ENCODE assay signal across 15 cellular contexts in genomic region chr12:87849074-87849473, GRCh38.
DNase-seq lines count a peak whose midpoint lies in the region; ATAC-seq and TF ChIP-seq lines count a peak whose summit lies in the region.
"Had no signal": no experiment of that assay in that cellular context is flagged by ENCODE, and none has a peak within 500 bp of the region (broad histone marks: within the 10 kb centered on the region; RNA-seq: fewer than 3 reads in every experiment).

No MANE protein-coding gene starts in this region.

- DNase-seq in SK-N-SH (no peak), MM.1S (peak; percentile 83), myocyte (ENCODE audit: low read depth) (peak; percentile 79), cerebellum (ENCODE audit: low spot score) (no peak), C1 segment of cervical spinal cord (lab: John Stamatoyannopoulos, UW) (no peak), HUDEP-2 (lab: John Stamatoyannopoulos, UW; ENCODE audit: unreplicated experiment in 76 of 76) (no peak)
- DNase-seq: Caco-2; CD4-positive, alpha-beta T cell; GOT3; H7 had no signal

- H3K4me1 ChIP-seq in SK-N-SH (ENCODE audit: control insufficient read depth in 1 of 2, insufficient read depth in 2 of 2, low read depth in 1 of 2, low read length in 1 of 2) (peaks cover 0 to 2% of the 10 kb centered on the region in 2 experiments; a peak in 2 of 4 replicates), DOHH2 (ENCODE audit: control insufficient read depth, low read length) (peaks cover 11% of the 10 kb centered on the region), MM.1S (ENCODE audit: low read length) (peaks cover 4% of the 10 kb centered on the region; the same call in 1 of the 2 replicates)
- H3K4me1 ChIP-seq: Caco-2 had no signal

- H3K27me3 ChIP-seq in SK-N-SH (ENCODE audit: insufficient read depth) (no peaks in the 10 kb centered on the region), DOHH2 (ENCODE audit: control insufficient read depth, low read length) (no peaks in the 10 kb centered on the region), MM.1S (replicated peaks; ENCODE audit: insufficient read depth, low read length) (no peaks in the 10 kb centered on the region)

- H3K36me3 ChIP-seq in SK-N-SH (replicated peaks in 1 of 2; ENCODE audit: control insufficient read depth in 1 of 2, insufficient read depth in 2 of 2, low read length in 1 of 2) (no peaks in the 10 kb centered on the region), DOHH2 (ENCODE audit: control insufficient read depth, low read length) (no peaks in the 10 kb centered on the region), MM.1S (replicated peaks; ENCODE audit: insufficient read depth, low read length) (no peaks in the 10 kb centered on the region)

- H3K9me2 ChIP-seq in SK-N-SH: no peaks in the 10 kb centered on the region
- H3K9me2 ChIP-seq in DOHH2 (replicated peaks; ENCODE audit: control insufficient read depth, low read length): no peaks in the 10 kb centered on the region
- no peaks in the 10 kb centered on the region for H3K9me2 ChIP-seq in MM.1S (replicated peaks; ENCODE audit: insufficient read depth, low read length)

- H3K4me3 ChIP-seq in SK-N-SH (ENCODE audit: low read depth in 2 of 2, low read length in 1 of 2): no peak overlapping the region
- H3K4me3 ChIP-seq in DOHH2 (ENCODE audit: low read length): no peak overlapping the region
- no peak overlapping the region for H3K4me3 ChIP-seq in MM.1S (ENCODE audit: low read length)

- 92% methylated on average over 2 of the region's 2 CpGs for WGBS in SK-N-SH (ENCODE audit: low lambda C conversion rate)

- no peak overlapping the region for H3K4me2 ChIP-seq in SK-N-SH
- peak overlapping the region; percentile 25; the same call in 1 of the 2 replicates for H3K4me2 ChIP-seq in DOHH2 (ENCODE audit: low read length)
- H3K4me2 ChIP-seq in MM.1S (ENCODE audit: low read depth, low read length): peak overlapping the region; percentile 28; the same call in 1 of the 2 replicates
- H3K4me2 ChIP-seq: KMS-11 had no signal

- no peak for ATAC-seq in SK-N-SH treated with all-trans-retinoic acid at 6 μM for 48 hours

- H3K9me3 ChIP-seq in SK-N-SH: peaks cover 5% of the 10 kb centered on the region; the same call in 1 of the 2 replicates
- no peaks in the 10 kb centered on the region for H3K9me3 ChIP-seq in DOHH2 (ENCODE audit: control insufficient read depth, insufficient read depth, low read length)
- H3K9me3 ChIP-seq in MM.1S (replicated peaks; ENCODE audit: insufficient read depth, low read length): no peaks in the 10 kb centered on the region
- H3K9me3 ChIP-seq: Caco-2 had no signal

- no peak overlapping the region for H3K9ac ChIP-seq in SK-N-SH
- no peak overlapping the region for H3K9ac ChIP-seq in MM.1S (ENCODE audit: low read length)
- H3K9ac ChIP-seq: KMS-11 had no signal

- 0 out of 2 replicates have a peak overlapping the region, but pooled peaks have one; percentile 52 for H2AFZ ChIP-seq in SK-N-SH (ENCODE audit: low read depth)
- no peak overlapping the region for H2AFZ ChIP-seq in MM.1S (ENCODE audit: low read length)

- H4K20me1 ChIP-seq in SK-N-SH (ENCODE audit: insufficient read depth) (no peaks in the 10 kb centered on the region), DOHH2 (ENCODE audit: control insufficient read depth, insufficient read depth, low read depth, low read length) (no peaks in the 10 kb centered on the region), MM.1S (ENCODE audit: insufficient read depth, low read length) (no peaks in the 10 kb centered on the region)

- no peak for TF ChIP-seq CTCF in SK-N-SH (IDR thresholded peaks at IDR 0.05)
- TF ChIP-seq CTCF in DOHH2 (IDR thresholded peaks at IDR 0.05; ENCODE audit: low read depth, low read length, poor library complexity, severe bottlenecking): no peak
- no peak for TF ChIP-seq CTCF in MM.1S (IDR thresholded peaks at IDR 0.05; ENCODE audit: low read length)

- no peaks in the 10 kb centered on the region for H3F3A ChIP-seq in SK-N-SH (replicated peaks; ENCODE audit: insufficient read depth)
- no peaks in the 10 kb centered on the region for H3F3A ChIP-seq in DOHH2 (ENCODE audit: control insufficient read depth, insufficient read depth)
- H3F3A ChIP-seq in MM.1S (ENCODE audit: insufficient read depth, low read length): no peaks in the 10 kb centered on the region

- POLR2A ChIA-PET in SK-N-SH (lab: Yijun Ruan, JAX): no interaction called here

- TF ChIP-seq EP300 in SK-N-SH (IDR thresholded peaks at IDR 0.05; ENCODE audit: borderline replicate concordance in 1 of 2, low read depth in 1 of 2, low read length in 1 of 2): no peak

- no peak overlapping the region; a peak in 1 of 4 replicates for H3K27ac ChIP-seq in SK-N-SH (ENCODE audit: low read depth in 2 of 2, low read length in 1 of 2)
- no peak overlapping the region for H3K27ac ChIP-seq in DOHH2 (ENCODE audit: low read depth, low read length)
- H3K27ac ChIP-seq in MM.1S (ENCODE audit: low read length): peak overlapping the region; percentile 29; the same call in 1 of the 2 replicates
- H3K27ac ChIP-seq: 22Rv1, C4-2B, KMS-11 had no signal

- CTCF ChIA-PET in SK-N-SH (lab: Yijun Ruan, JAX): interaction anchor here (0.5 to 3.1 kb wide), 26 partner anchors 9 to 1926 kb away, joined by 3 to 23 read pairs (median 4); no protein-coding TSS in a partner anchor

- H3K79me2 ChIP-seq in SK-N-SH (ENCODE audit: insufficient read depth) (no peaks in the 10 kb centered on the region), DOHH2 (ENCODE audit: control insufficient read depth, low read length) (no peaks in the 10 kb centered on the region), MM.1S (ENCODE audit: low read length) (no peaks in the 10 kb centered on the region)

- no peak for TF ChIP-seq RAD21 in SK-N-SH (IDR thresholded peaks at IDR 0.05; ENCODE audit: low read length)

TF ChIP-seq in SK-N-SH, 30 proteins besides CTCF, POLR2A, EP300 and RAD21 (continues in another document):
- TF ChIP-seq PBX3 (IDR thresholded peaks at IDR 0.05) (no peak), SIN3A (IDR thresholded peaks at IDR 0.05; ENCODE audit: borderline replicate concordance, low read depth, low read length) (no peak), RFX5 (IDR thresholded peaks at IDR 0.05; ENCODE audit: low read length) (no peak), ELF1 (IDR thresholded peaks at IDR 0.05) (no peak), FOSL2 (IDR thresholded peaks at IDR 0.05; ENCODE audit: borderline replicate concordance, low read depth) (no peak)

TF ChIP-seq in SK-N-SH treated with all-trans-retinoic acid at 6 μM for 48 hours, 23 proteins besides CTCF, POLR2A, EP300 and RAD21:
- TF ChIP-seq TOX (CRISPR knock-in tag; IDR thresholded peaks at IDR 0.05; ENCODE audit: borderline replicate concordance) (no peak), ZC3H10 (CRISPR knock-in tag; IDR thresholded peaks at IDR 0.05) (no peak), ESRRG (CRISPR knock-in tag; IDR thresholded peaks at IDR 0.05) (no peak), ARNTL (CRISPR knock-in tag; IDR thresholded peaks at IDR 0.05; ENCODE audit: borderline replicate concordance, low read depth) (no peak), ISL1 (CRISPR knock-in tag; IDR thresholded peaks at IDR 0.05) (no peak), TCF4 (CRISPR knock-in tag; IDR thresholded peaks at IDR 0.05; ENCODE audit: borderline replicate concordance) (no peak)
- TF ChIP-seq, protein P1, sequence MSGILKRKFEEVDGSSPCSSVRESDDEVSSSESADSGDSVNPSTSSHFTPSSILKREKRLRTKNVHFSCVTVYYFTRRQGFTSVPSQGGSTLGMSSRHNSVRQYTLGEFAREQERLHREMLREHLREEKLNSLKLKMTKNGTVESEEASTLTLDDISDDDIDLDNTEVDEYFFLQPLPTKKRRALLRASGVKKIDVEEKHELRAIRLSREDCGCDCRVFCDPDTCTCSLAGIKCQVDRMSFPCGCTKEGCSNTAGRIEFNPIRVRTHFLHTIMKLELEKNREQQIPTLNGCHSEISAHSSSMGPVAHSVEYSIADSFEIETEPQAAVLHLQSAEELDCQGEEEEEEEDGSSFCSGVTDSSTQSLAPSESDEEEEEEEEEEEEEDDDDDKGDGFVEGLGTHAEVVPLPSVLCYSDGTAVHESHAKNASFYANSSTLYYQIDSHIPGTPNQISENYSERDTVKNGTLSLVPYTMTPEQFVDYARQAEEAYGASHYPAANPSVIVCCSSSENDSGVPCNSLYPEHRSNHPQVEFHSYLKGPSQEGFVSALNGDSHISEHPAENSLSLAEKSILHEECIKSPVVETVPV (CRISPR knock-in tag; IDR thresholded peaks at IDR 0.05): no peak

Comparison
In these comparisons a context has a peak if more than half of its experiments do, and no peak if none do; other contexts are left out.
1. DNase-seq: peak in MM.1S (single experiment) and myocyte (single experiment); none in SK-N-SH (single experiment), cerebellum (single experiment), C1 segment of cervical spinal cord (0 of 14) and HUDEP-2 (0 of 76).